Comparison of ENCODE assay signal across 1 cellular context in genomic region chr4:128525939-128526630, GRCh38.
TF ChIP-seq lines count a peak whose summit lies in the region.

No MANE protein-coding gene starts in this region.

TF ChIP-seq in H1, 55 proteins besides CTCF, POLR2A, EP300 and RAD21:
- TF ChIP-seq CREB1 (IDR thresholded peaks at IDR 0.05) (no peak), SP1 (IDR thresholded peaks at IDR 0.05; ENCODE audit: low read depth, low read length) (0 out of 2 replicates have a peak, but pooled peaks have one; percentile 9)
TF ChIP-seq in H1: peak in this region for 1.
